1 cellular context compared by ENCODE assay signal in the genomic region with DNA sequence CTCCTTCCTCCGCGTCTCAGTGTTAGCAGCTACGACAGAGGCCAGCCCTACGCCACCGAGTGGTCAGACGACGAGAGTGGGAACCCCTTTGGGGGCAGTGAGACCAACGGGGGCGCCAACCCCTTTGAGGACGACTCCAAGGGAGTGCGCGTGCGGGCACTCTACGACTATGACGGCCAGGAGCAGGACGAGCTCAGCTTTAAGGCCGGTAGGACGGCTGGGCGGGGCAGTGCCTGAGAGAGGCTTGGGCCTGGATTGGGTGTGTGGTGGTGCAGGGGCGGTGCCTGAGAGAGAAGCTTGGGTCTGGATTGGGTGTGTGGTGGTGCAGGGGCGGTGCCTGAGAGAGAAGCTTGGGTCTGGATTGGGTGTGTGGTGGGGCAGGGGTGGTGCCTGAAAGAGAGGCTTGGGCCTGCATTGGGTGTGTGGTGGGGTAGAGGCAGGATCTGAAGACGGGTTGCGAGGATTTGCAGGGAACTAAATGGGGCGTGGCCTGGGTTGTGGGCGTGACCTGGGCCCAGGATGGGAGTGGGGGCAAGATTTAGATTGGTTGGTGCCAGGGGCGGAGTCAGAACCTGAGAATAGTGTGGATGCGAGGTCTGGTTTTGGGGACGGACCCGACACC.
TF ChIP-seq lines count a peak whose summit lies in the region.

No MANE protein-coding gene starts in this region.

TF ChIP-seq in GM12878, 131 proteins besides CTCF, POLR2A, EP300 and RAD21 (continued from another document):
- no peak for TF ChIP-seq EGR1 (IDR thresholded peaks at IDR 0.05; ENCODE audit: borderline replicate concordance in 1 of 2, low read depth in 2 of 2, low read length in 2 of 2)
- TF ChIP-seq, protein P1, sequence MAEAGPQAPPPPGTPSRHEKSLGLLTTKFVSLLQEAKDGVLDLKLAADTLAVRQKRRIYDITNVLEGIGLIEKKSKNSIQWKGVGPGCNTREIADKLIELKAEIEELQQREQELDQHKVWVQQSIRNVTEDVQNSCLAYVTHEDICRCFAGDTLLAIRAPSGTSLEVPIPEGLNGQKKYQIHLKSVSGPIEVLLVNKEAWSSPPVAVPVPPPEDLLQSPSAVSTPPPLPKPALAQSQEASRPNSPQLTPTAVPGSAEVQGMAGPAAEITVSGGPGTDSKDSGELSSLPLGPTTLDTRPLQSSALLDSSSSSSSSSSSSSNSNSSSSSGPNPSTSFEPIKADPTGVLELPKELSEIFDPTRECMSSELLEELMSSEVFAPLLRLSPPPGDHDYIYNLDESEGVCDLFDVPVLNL (IDR thresholded peaks at IDR 0.05; ENCODE audit: low read depth, low read length) = no peak
- TF ChIP-seq ZNF24 (IDR thresholded peaks at IDR 0.05) = no peak
- no peak for TF ChIP-seq CHD2 (IDR thresholded peaks at IDR 0.05; ENCODE audit: borderline replicate concordance, low read depth, low read length)
- TF ChIP-seq RUNX3 (IDR thresholded peaks at IDR 0.05; ENCODE audit: low read length) = no peak
- TF ChIP-seq SIN3A (IDR thresholded peaks at IDR 0.05; ENCODE audit: low read depth, low read length) = no peak
- TF ChIP-seq DPF2 (IDR thresholded peaks at IDR 0.05) = no peak
- no peak for TF ChIP-seq POLR2AphosphoS2 (IDR thresholded peaks at IDR 0.05; ENCODE audit: low read depth, low read length)
- TF ChIP-seq TCF12 (IDR thresholded peaks at IDR 0.05; ENCODE audit: low read depth, low read length) = no peak
- TF ChIP-seq SMAD1 (IDR thresholded peaks at IDR 0.05; ENCODE audit: low read depth, partially characterized antibody) = no peak
- TF ChIP-seq CBX5 (IDR thresholded peaks at IDR 0.05; ENCODE audit: low read depth) = no peak
- no peak for TF ChIP-seq RFX5 (IDR thresholded peaks at IDR 0.05; ENCODE audit: low read depth, low read length)
- no peak for TF ChIP-seq IRF4 (IDR thresholded peaks at IDR 0.05; ENCODE audit: low read depth, low read length)
